Comparison of ENCODE assay signal across 15 cellular contexts in the genomic region with DNA sequence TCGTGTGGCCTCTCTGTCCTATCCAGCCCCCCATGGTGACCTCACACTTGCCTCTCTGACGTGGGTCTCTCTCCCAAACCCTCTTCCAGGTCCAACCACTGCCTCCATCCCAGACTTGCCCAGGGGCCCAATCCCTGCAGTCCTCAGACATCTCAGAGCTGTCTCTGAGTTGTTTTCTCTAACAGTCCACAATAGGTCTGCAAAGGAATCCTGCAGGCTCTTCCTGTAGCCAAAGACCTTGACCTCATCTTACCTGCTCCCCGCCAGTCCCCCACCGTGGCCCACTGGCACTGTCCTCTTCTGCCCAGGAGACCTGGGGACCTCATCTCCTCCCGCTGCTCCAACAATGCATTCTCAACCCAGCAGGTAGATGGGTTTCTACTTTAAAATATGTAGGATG. TPM values are rescaled to one million over a fixed set of nuclear protein-coding genes. Genes with fewer than 3 reads are reported as not detected.
DNase-seq lines count a peak whose midpoint lies in the region; ATAC-seq lines count a peak whose summit lies in the region.
"Had no signal": no experiment of that assay in that cellular context is flagged by ENCODE, and none has a peak within 500 bp of the region (broad histone marks: within the 10 kb centered on the region; RNA-seq: fewer than 3 reads in every experiment).

No MANE protein-coding gene starts in this region.

- no peaks in the 10 kb centered on the region for H3K9me3 Mint-ChIP-seq in activated naive CD8-positive, alpha-beta T cell treated with anti-CD3 and anti-CD28 coated beads, Interleukin-2, amount 10 ng/mL, durations not matched to agents 7 days and 5 days
- H3K9me3 Mint-ChIP-seq in activated naive CD8-positive, alpha-beta T cell treated with anti-CD3 and anti-CD28 coated beads, Interleukin-2, amount 50 U/mL, for 24 hours: no peaks in the 10 kb centered on the region
- no peaks in the 10 kb centered on the region for H3K9me3 Mint-ChIP-seq in activated CD8-positive, alpha-beta memory T cell treated with anti-CD3 and anti-CD28 coated beads, Interleukin-2, amount 10 ng/mL, durations not matched to agents 7 days and 5 days (ENCODE audit: low read depth)
- H3K9me3 Mint-ChIP-seq: CD4-positive, alpha-beta memory T cell had no signal

- CTCF ChIA-PET in activated CD8-positive, alpha-beta memory T cell treated with anti-CD3 and anti-CD28 coated beads, Interleukin-2, amount 10 ng/mL, durations not matched to agents 7 days and 5 days (lab: Charles Lee): interaction anchor here (1.7 to 2.2 kb wide), 2 partner anchors 25 to 37 kb away, joined by 4 to 7 read pairs; no protein-coding TSS in a partner anchor

- no peak for DNase-seq in activated naive CD8-positive, alpha-beta T cell treated with anti-CD3 and anti-CD28 coated beads, Interleukin-2, amount 10 ng/mL, durations not matched to agents 7 days and 5 days
- DNase-seq in activated naive CD8-positive, alpha-beta T cell treated with anti-CD3 and anti-CD28 coated beads, Interleukin-2, amount 50 U/mL, for 24 hours: no peak
- peak; percentile 31 for DNase-seq in activated CD8-positive, alpha-beta memory T cell treated with anti-CD3 and anti-CD28 coated beads, Interleukin-2, amount 10 ng/mL, durations not matched to agents 7 days and 5 days
- peak; percentile 65 for DNase-seq in mesenteric fat pad (ENCODE audit: low spot score)
- DNase-seq in ureter (ENCODE audit: low spot score): peak; percentile 14
- no peak for DNase-seq in OCI-M1 (lab: John Stamatoyannopoulos, UW)
- DNase-seq: ACHN; C1 segment of cervical spinal cord; CD4-positive, alpha-beta memory T cell; DMS79; GM23248 had no signal

- H3K36me3 Mint-ChIP-seq in activated naive CD8-positive, alpha-beta T cell treated with anti-CD3 and anti-CD28 coated beads, Interleukin-2, amount 10 ng/mL, durations not matched to agents 7 days and 5 days: peaks cover 31% of the 10 kb centered on the region
- H3K36me3 Mint-ChIP-seq in activated naive CD8-positive, alpha-beta T cell treated with anti-CD3 and anti-CD28 coated beads, Interleukin-2, amount 50 U/mL, for 24 hours (ENCODE audit: low read depth): peaks cover 14% of the 10 kb centered on the region
- H3K36me3 Mint-ChIP-seq in activated CD8-positive, alpha-beta memory T cell treated with anti-CD3 and anti-CD28 coated beads, Interleukin-2, amount 10 ng/mL, durations not matched to agents 7 days and 5 days: peaks cover 53% of the 10 kb centered on the region

- POLR2A ChIA-PET in activated naive CD8-positive, alpha-beta T cell treated with anti-CD3 and anti-CD28 coated beads, Interleukin-2, amount 10 ng/mL, durations not matched to agents 7 days and 5 days (lab: Charles Lee): interaction anchor here (1.5 kb wide), 1 partner anchor 10 kb away, joined by 5 read pairs; the partner anchor contains the start of gene RNF187

- no peak overlapping the region for H3K4me3 Mint-ChIP-seq in activated naive CD8-positive, alpha-beta T cell treated with anti-CD3 and anti-CD28 coated beads, Interleukin-2, amount 10 ng/mL, durations not matched to agents 7 days and 5 days
- H3K4me3 Mint-ChIP-seq in activated naive CD8-positive, alpha-beta T cell treated with anti-CD3 and anti-CD28 coated beads, Interleukin-2, amount 50 U/mL, for 24 hours: no peak overlapping the region
- H3K4me3 Mint-ChIP-seq in activated CD8-positive, alpha-beta memory T cell treated with anti-CD3 and anti-CD28 coated beads, Interleukin-2, amount 10 ng/mL, durations not matched to agents 7 days and 5 days: no peak overlapping the region
- H3K4me3 Mint-ChIP-seq: B cell; CD4-positive, alpha-beta memory T cell had no signal

- H3K27me3 Mint-ChIP-seq in activated naive CD8-positive, alpha-beta T cell treated with anti-CD3 and anti-CD28 coated beads, Interleukin-2, amount 10 ng/mL, durations not matched to agents 7 days and 5 days: no peaks in the 10 kb centered on the region
- no peaks in the 10 kb centered on the region for H3K27me3 Mint-ChIP-seq in activated naive CD8-positive, alpha-beta T cell treated with anti-CD3 and anti-CD28 coated beads, Interleukin-2, amount 50 U/mL, for 24 hours
- H3K27me3 Mint-ChIP-seq in activated CD8-positive, alpha-beta memory T cell treated with anti-CD3 and anti-CD28 coated beads, Interleukin-2, amount 10 ng/mL, durations not matched to agents 7 days and 5 days: no peaks in the 10 kb centered on the region
- H3K27me3 Mint-ChIP-seq: B cell; CD4-positive, alpha-beta memory T cell had no signal

- peaks cover 34% of the 10 kb centered on the region for H3K4me1 Mint-ChIP-seq in activated naive CD8-positive, alpha-beta T cell treated with anti-CD3 and anti-CD28 coated beads, Interleukin-2, amount 10 ng/mL, durations not matched to agents 7 days and 5 days
- H3K4me1 Mint-ChIP-seq in activated naive CD8-positive, alpha-beta T cell treated with anti-CD3 and anti-CD28 coated beads, Interleukin-2, amount 50 U/mL, for 24 hours: peaks cover 32% of the 10 kb centered on the region
- peaks cover 61% of the 10 kb centered on the region for H3K4me1 Mint-ChIP-seq in activated CD8-positive, alpha-beta memory T cell treated with anti-CD3 and anti-CD28 coated beads, Interleukin-2, amount 10 ng/mL, durations not matched to agents 7 days and 5 days

- H3K27ac Mint-ChIP-seq in activated naive CD8-positive, alpha-beta T cell treated with anti-CD3 and anti-CD28 coated beads, Interleukin-2, amount 10 ng/mL, durations not matched to agents 7 days and 5 days: peak overlapping the region; percentile 34
- no peak overlapping the region for H3K27ac Mint-ChIP-seq in activated naive CD8-positive, alpha-beta T cell treated with anti-CD3 and anti-CD28 coated beads, Interleukin-2, amount 50 U/mL, for 24 hours
- no peak overlapping the region for H3K27ac Mint-ChIP-seq in activated CD8-positive, alpha-beta memory T cell treated with anti-CD3 and anti-CD28 coated beads, Interleukin-2, amount 10 ng/mL, durations not matched to agents 7 days and 5 days
- H3K27ac Mint-ChIP-seq: B cell had no signal

- ATAC-seq in activated naive CD8-positive, alpha-beta T cell treated with anti-CD3 and anti-CD28 coated beads, Interleukin-2, amount 10 ng/mL, durations not matched to agents 7 days and 5 days (ENCODE audit: low read depth): no peak
- no peak for ATAC-seq in activated naive CD8-positive, alpha-beta T cell treated with anti-CD3 and anti-CD28 coated beads, Interleukin-2, amount 50 U/mL, for 24 hours
- no peak for ATAC-seq in activated CD8-positive, alpha-beta memory T cell treated with anti-CD3 and anti-CD28 coated beads, Interleukin-2, amount 10 ng/mL, durations not matched to agents 7 days and 5 days
- ATAC-seq in HG02571 (IDR thresholded peaks at IDR 0.05; ENCODE audit: unreplicated experiment): no peak
- ATAC-seq: GM12878, HCT116 had no signal

RNA-seq across cellular contexts. Expression of gene RNF187, which starts 10.0 kb away (rescaled TPM):
- 100 to 1,000 TPM; 128 to 143 TPM for total RNA-seq in activated naive CD8-positive, alpha-beta T cell treated with anti-CD3 and anti-CD28 coated beads, Interleukin-2, amount 10 ng/mL, durations not matched to agents 7 days and 5 days
- total RNA-seq in activated CD8-positive, alpha-beta memory T cell treated with anti-CD3 and anti-CD28 coated beads, Interleukin-2, amount 10 ng/mL, durations not matched to agents 7 days and 5 days: 100 to 1,000 TPM; 145 to 166 TPM
- total RNA-seq in mesenteric fat pad: 82.4 TPM
- 104 TPM for total RNA-seq in ureter

Comparison
In these comparisons a context has a peak if more than half of its experiments do, and no peak if none do; other contexts are left out.
1. DNase-seq: peak in activated CD8-positive, alpha-beta memory T cell treated with anti-CD3 and anti-CD28 coated beads, Interleukin-2, amount 10 ng/mL, durations not matched to agents 7 days and 5 days (single experiment), mesenteric fat pad (single experiment) and ureter (single experiment); none in activated naive CD8-positive, alpha-beta T cell treated with anti-CD3 and anti-CD28 coated beads, Interleukin-2, amount 10 ng/mL, durations not matched to agents 7 days and 5 days (single experiment), activated naive CD8-positive, alpha-beta T cell treated with anti-CD3 and anti-CD28 coated beads, Interleukin-2, amount 50 U/mL, for 24 hours (single experiment) and OCI-M1 (single experiment).